ENCODE assay signal across 8 cellular contexts in the genomic region with DNA sequence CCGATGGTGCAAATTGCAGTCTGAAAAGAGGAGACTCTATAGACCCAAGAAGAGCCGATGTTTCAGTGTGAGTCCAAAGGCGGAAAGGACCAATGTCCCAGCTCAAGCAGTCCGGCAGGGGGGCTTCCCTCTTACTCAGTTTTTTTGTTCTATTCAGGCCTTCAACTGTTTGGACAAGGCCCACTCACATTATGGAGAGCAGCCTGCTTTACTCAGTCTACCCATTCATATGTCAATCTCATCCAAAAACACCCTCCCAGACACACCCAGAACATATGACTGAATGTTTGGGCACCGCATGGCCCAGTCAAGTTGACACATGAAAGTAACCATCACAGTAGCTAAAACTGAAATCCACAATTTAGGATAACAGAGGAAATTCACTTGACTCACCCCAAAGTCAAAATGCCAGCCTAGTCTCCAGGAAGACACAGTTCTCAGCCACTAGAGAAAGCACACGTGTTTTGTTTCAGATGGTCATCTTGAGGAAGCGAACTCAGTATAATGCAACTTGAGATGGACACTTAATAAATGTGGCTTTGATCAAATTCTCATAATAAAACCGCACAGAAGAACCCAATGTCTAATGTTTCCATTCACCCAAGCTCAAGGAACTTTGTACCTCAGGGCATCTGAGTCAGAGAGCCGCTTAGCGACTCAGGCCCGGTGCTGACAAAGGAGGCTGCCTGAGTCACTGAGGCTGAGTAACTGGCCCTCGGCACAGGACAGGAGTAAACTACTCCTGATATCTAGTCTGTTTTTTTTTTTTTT. TPM values are rescaled to one million over a fixed set of nuclear protein-coding genes. Genes with fewer than 3 reads are reported as not detected.
A peak's percentile ranks its signal among the peaks of the same experiment; 100 is the strongest.
DNase-seq lines count a peak whose midpoint lies in the region; ATAC-seq and TF ChIP-seq lines count a peak whose summit lies in the region.

No MANE protein-coding gene starts in this region.

- DNase-seq in Caco-2: peak; percentile 61 to 75
- DNase-seq in Panc1 (ENCODE audit: low read depth, low spot score): peak; percentile 92
- DNase-seq in epithelial cell of proximal tubule (ENCODE audit: low read depth): peak; percentile 73
- peak; percentile 74 for DNase-seq in sigmoid colon
- no peak for DNase-seq in DMS114 treated with DMSO at 0.1 percent for 48 hours (lab: John Stamatoyannopoulos, UW; ENCODE audit: unreplicated experiment)

- H3K36me3 ChIP-seq in Caco-2 (ENCODE audit: control insufficient read depth, insufficient read depth, low read length): no peaks in the 10 kb centered on the region
- peaks cover 21% of the 10 kb centered on the region for H3K36me3 ChIP-seq in Panc1 (ENCODE audit: control insufficient read depth, insufficient read depth, low read length)
- no peaks in the 10 kb centered on the region for H3K36me3 ChIP-seq in sigmoid colon

- peak overlapping the region; percentile 97 for H3K4me3 Mint-ChIP-seq in Caco-2 (ENCODE audit: unreplicated experiment)

- 65 to 80% methylated on average over 12 of the region's 12 CpGs for WGBS in sigmoid colon, 2 donors

- H3K36me3 Mint-ChIP-seq in Caco-2 (ENCODE audit: insufficient read depth, unreplicated experiment): peaks cover 35% of the 10 kb centered on the region

- CTCF ChIA-PET in Caco-2 (lab: Charles Lee): no interaction called here
- CTCF ChIA-PET in Panc1 (lab: Charles Lee): no interaction called here

- ATAC-seq in Panc1 (peak; percentile 36), GM19023 (IDR thresholded peaks at IDR 0.05; ENCODE audit: unreplicated experiment) (no peak), HG02759 (IDR thresholded peaks at IDR 0.05; ENCODE audit: unreplicated experiment) (no peak), GM21528 (IDR thresholded peaks at IDR 0.05; ENCODE audit: low FRiP score, unreplicated experiment) (no peak)

- no peaks in the 10 kb centered on the region for H3K27me3 Mint-ChIP-seq in Caco-2 (ENCODE audit: insufficient read depth, unreplicated experiment)

- H3K4me3 ChIP-seq in Caco-2 (ENCODE audit: low read depth, low read length) (no peak overlapping the region), Panc1 (ENCODE audit: low read depth in 2 of 2, low read length in 2 of 2) (peak overlapping the region; percentile 86 to 90), epithelial cell of proximal tubule (ENCODE audit: low read depth, low read length) (peak overlapping the region; percentile 98), sigmoid colon (peak overlapping the region in 3 of 4 donors; percentile 76 to 86 (median 79))

- no peaks in the 10 kb centered on the region for H3K27me3 ChIP-seq in Caco-2 (replicated peaks; ENCODE audit: control insufficient read depth, insufficient read depth, low read length)
- H3K27me3 ChIP-seq in Panc1 (ENCODE audit: control insufficient read depth, insufficient read depth, low read length): no peaks in the 10 kb centered on the region
- no peaks in the 10 kb centered on the region for H3K27me3 ChIP-seq in sigmoid colon

- H3K27ac ChIP-seq in Panc1 (ENCODE audit: low read length) (peak overlapping the region; percentile 100), sigmoid colon (peak overlapping the region; percentile 21 to 90 (median 58))

- BruUV-seq in Caco-2 (replicated peaks; lab: Mats Ljungman, UMichigan): no TSS peak
- no TSS peak for BruUV-seq in Panc1 (replicated peaks; lab: Mats Ljungman, UMichigan)

- no peak for TF ChIP-seq CTCF in Caco-2 (IDR thresholded peaks at IDR 0.05; ENCODE audit: insufficient read depth in 1 of 2, low read depth in 1 of 2, low read length in 1 of 2, severe bottlenecking in 1 of 2, unreplicated experiment in 1 of 2)
- TF ChIP-seq CTCF in Panc1 (IDR thresholded peaks at IDR 0.05): no peak
- TF ChIP-seq CTCF in epithelial cell of proximal tubule (conservative IDR thresholded peaks at IDR 0.05; ENCODE audit: low read depth, low read length): no peak
- no peak for TF ChIP-seq CTCF in sigmoid colon (IDR thresholded peaks at IDR 0.05)

- peaks cover 52% of the 10 kb centered on the region for H3K4me1 Mint-ChIP-seq in Caco-2 (ENCODE audit: low read depth, unreplicated experiment)

- TF ChIP-seq EP300 in sigmoid colon (IDR thresholded peaks at IDR 0.05): no peak

- POLR2A ChIA-PET in Caco-2 (lab: Charles Lee) (no interaction called here), Panc1 (lab: Charles Lee) (interaction anchor here (0.6 to 1.4 kb wide), 2 partner anchors 9 to 63 kb away, joined by 3 to 5 read pairs; no protein-coding TSS in a partner anchor)

- in situ Hi-C loops in Panc1 (cut with HindIII; ENCODE audit: low pct_unique_long_range_greater_than_20kb, low sequenced_read_pairs): no loop called here

- no peak for TF ChIP-seq POLR2A in sigmoid colon (IDR thresholded peaks at IDR 0.05)

- H3K9me3 ChIP-seq in Caco-2: no peaks in the 10 kb centered on the region
- no peaks in the 10 kb centered on the region for H3K9me3 ChIP-seq in Panc1 (ENCODE audit: control insufficient read depth, insufficient read depth, low read depth, low read length)
- no peaks in the 10 kb centered on the region for H3K9me3 ChIP-seq in sigmoid colon

- no peaks in the 10 kb centered on the region for H3K9me3 Mint-ChIP-seq in Caco-2 (ENCODE audit: unreplicated experiment)

- intact Hi-C loops in Caco-2 (cut with micrococcal nuclease; ENCODE audit: unreplicated experiment) (loop anchor here (5.0 kb wide), 1 partner anchor 46 kb away; no protein-coding TSS in a partner anchor), Panc1 (cut with micrococcal nuclease; ENCODE audit: unreplicated experiment) (loop anchor here (5.0 kb wide), 1 partner anchor 126 kb away; no protein-coding TSS in a partner anchor), sigmoid colon (cut with DNase I) (no loop called here)

- peak overlapping the region; percentile 16 for H3K27ac Mint-ChIP-seq in Caco-2 (ENCODE audit: unreplicated experiment)

- H3K4me1 ChIP-seq in Caco-2 (peaks cover 43% of the 10 kb centered on the region), Panc1 (ENCODE audit: control insufficient read depth, insufficient read depth, low read length) (peaks cover 73% of the 10 kb centered on the region), sigmoid colon (peaks cover 0 to 60% (median 37%) of the 10 kb centered on the region in 4 donors)

RNA-seq across cellular contexts. Expression of a gene that starts 2.4 kb away (rescaled TPM):
- total RNA-seq in Caco-2 (2022): 40.5 and 45.4 TPM in 2 replicates
- total RNA-seq in Panc1 (2021; ENCODE audit: unreplicated experiment): 378 TPM
- polyA plus RNA-seq in Panc1 (2012; ENCODE audit: insufficient read length): 411 TPM
- total RNA-seq in epithelial cell of proximal tubule: 237 and 326 TPM in 2 replicates
- total RNA-seq in sigmoid colon: 100 to 1,000 TPM in 1 of 4 donors, 10 to 100 TPM in 3; 62.0 to 123 (median 77.6) TPM
- polyA plus RNA-seq in sigmoid colon: 100 to 1,000 TPM in 2 of 3 donors, 10 to 100 TPM in 1; 98.8 to 210 (median 123) TPM

RNA-seq across cellular contexts. Expression of a gene that starts 59.1 kb away (rescaled TPM):
- total RNA-seq in Caco-2 (2022) (21.1 and 24.8 TPM in 2 replicates), Panc1 (2021; ENCODE audit: unreplicated experiment) (20.0 TPM), epithelial cell of proximal tubule (14.3 and 21.2 TPM in 2 replicates), sigmoid colon (10 to 100 TPM; 15.7 to 22.5 (median 16.0) TPM)
- 24.3 TPM for polyA plus RNA-seq in Panc1 (2012; ENCODE audit: insufficient read length)
- polyA plus RNA-seq in sigmoid colon: 10 to 100 TPM in 1 of 3 donors, 1 to 10 TPM in 2; 8.3 to 10.9 (median 8.4) TPM
